ENCODE assay signal across 8 cellular contexts in the genomic region with DNA sequence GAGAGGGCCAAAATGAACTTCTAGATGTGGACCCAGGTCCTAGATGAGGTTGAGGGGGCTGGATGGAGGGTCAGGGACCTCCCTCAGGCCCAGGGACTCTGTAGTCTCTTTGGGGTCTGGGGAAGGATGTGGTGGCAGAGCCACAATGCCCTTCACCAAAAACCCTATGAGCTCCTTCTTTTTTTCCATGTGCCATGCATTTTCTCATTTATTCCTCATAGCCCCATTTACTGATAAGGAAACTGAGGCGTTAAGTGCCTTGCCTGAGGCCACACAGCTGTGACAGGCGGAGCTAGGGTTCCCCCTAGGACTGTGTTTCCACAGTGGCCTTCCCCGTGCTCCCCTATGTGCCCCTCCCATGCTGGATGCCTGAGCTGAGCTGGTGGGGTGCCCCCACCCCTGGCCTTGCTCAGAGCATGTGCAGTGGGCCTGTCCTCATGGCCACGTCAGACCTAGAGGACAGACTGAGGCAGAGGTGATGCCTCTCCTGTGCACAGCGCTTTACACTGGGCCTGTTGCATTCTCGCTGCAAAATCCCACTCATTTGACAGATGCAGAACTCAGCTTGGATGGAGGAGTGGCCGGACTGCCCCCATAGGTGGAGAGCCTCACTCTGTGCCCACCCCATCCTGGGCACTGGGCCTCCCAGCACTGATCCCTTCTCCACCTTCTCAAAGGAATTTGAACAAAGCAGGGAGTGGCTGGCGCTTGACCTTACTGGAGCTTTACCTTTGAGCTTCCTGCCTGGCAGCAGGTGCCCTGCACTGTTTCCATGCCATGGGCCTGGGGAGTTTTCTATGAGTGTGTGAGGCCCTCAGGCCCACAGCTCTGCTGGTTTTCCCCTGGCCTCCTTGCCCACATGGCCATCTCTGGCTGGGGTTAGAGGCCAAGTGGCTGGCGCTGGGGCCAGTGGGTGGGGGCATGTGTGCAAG. TPM values are rescaled to one million over a fixed set of nuclear protein-coding genes. Genes with fewer than 3 reads are reported as not detected.
A peak's percentile ranks its signal among the peaks of the same experiment; 100 is the strongest.
DNase-seq lines count a peak whose midpoint lies in the region; ATAC-seq and TF ChIP-seq lines count a peak whose summit lies in the region.

No MANE protein-coding gene starts in this region.

- whole genome bisulfite sequencing in right lobe of liver (ENCODE audit: insufficient coverage, low coverage, low lambda C conversion rate, missing lambda C conversion rate) = 7% methylated on average over 4 of the region's 9 CpGs

- no peaks in the 10 kb centered on the region for H3K36me3 ChIP-seq in right atrium auricular region
- no peaks in the 10 kb centered on the region for H3K36me3 ChIP-seq in right lobe of liver

- no peak for TF ChIP-seq POLR2A in right lobe of liver (IDR thresholded peaks at IDR 0.05)

- intact Hi-C loops in cardiac septum (cut with DNase I) = loop anchor here (2.0 to 5.0 kb wide), 4 partner anchors 90 to 244 kb away; partner anchors contain the start of genes DHRS7B, KCNJ12 and USP22
- intact Hi-C loops in right lobe of liver (cut with DNase I) = no loop called here

- H3K4me3 ChIP-seq in right atrium auricular region (peak overlapping the region; percentile 28 to 94), right lobe of liver (peak overlapping the region; percentile 81 to 98 (median 82))

- H3K4me1 Mint-ChIP-seq in activated naive CD8-positive, alpha-beta T cell treated with anti-CD3 and anti-CD28 coated beads, Interleukin-2, amount 10 ng/mL, durations not matched to agents 7 days and 5 days = peaks cover 30% of the 10 kb centered on the region

- H3K9me3 ChIP-seq in right atrium auricular region (no peaks in the 10 kb centered on the region), right lobe of liver (no peaks in the 10 kb centered on the region)

- H3K4me1 ChIP-seq in right atrium auricular region (peaks cover 0 to 84% of the 10 kb centered on the region in 2 donors), right lobe of liver (peaks cover 0 to 47% (median 17%) of the 10 kb centered on the region in 4 donors)

- H3K9me3 Mint-ChIP-seq in activated naive CD8-positive, alpha-beta T cell treated with anti-CD3 and anti-CD28 coated beads, Interleukin-2, amount 10 ng/mL, durations not matched to agents 7 days and 5 days = no peaks in the 10 kb centered on the region

- H3K27me3 Mint-ChIP-seq in activated naive CD8-positive, alpha-beta T cell treated with anti-CD3 and anti-CD28 coated beads, Interleukin-2, amount 10 ng/mL, durations not matched to agents 7 days and 5 days = no peaks in the 10 kb centered on the region

- peaks cover 2% of the 10 kb centered on the region for H3K36me3 Mint-ChIP-seq in activated naive CD8-positive, alpha-beta T cell treated with anti-CD3 and anti-CD28 coated beads, Interleukin-2, amount 10 ng/mL, durations not matched to agents 7 days and 5 days

- peak overlapping the region; percentile 97 for H3K4me3 Mint-ChIP-seq in activated naive CD8-positive, alpha-beta T cell treated with anti-CD3 and anti-CD28 coated beads, Interleukin-2, amount 10 ng/mL, durations not matched to agents 7 days and 5 days

- POLR2A ChIA-PET in activated naive CD8-positive, alpha-beta T cell treated with anti-CD3 and anti-CD28 coated beads, Interleukin-2, amount 10 ng/mL, durations not matched to agents 7 days and 5 days (lab: Charles Lee) = interaction anchor here (0.8 to 2.8 kb wide), 5 partner anchors 11 to 160 kb away, joined by 3 to 15 read pairs (median 5); partner anchors contain the start of gene DHRS7B

- in situ Hi-C loops in KBM-7 (cut with MboI; ENCODE audit: low pct_unique_long_range_greater_than_20kb, low sequenced_read_pairs) = no loop called here

- H3K27ac ChIP-seq in right atrium auricular region = peak overlapping the region; percentile 95 to 97
- H3K27ac ChIP-seq in right lobe of liver = peak overlapping the region; percentile 93 to 99 (median 96)
- peak overlapping the region; percentile 79 for H3K27ac ChIP-seq in temporal lobe (ENCODE audit: low read depth, low read length)

- no peaks in the 10 kb centered on the region for H3K27me3 ChIP-seq in right atrium auricular region
- H3K27me3 ChIP-seq in right lobe of liver = no peaks in the 10 kb centered on the region

- H3K27ac Mint-ChIP-seq in activated naive CD8-positive, alpha-beta T cell treated with anti-CD3 and anti-CD28 coated beads, Interleukin-2, amount 10 ng/mL, durations not matched to agents 7 days and 5 days = peak overlapping the region; percentile 92

- DNase-seq in right atrium auricular region (ENCODE audit: low spot score) (no peak), cardiac septum (ENCODE audit: low spot score) (no peak), right lobe of liver (peak in 1 of 3 donors; percentile 31), NCI-H1105 treated with DMSO at 0.1 percent for 48 hours (lab: John Stamatoyannopoulos, UW) (no peak), KBM-7 (no peak), C1 segment of cervical spinal cord (lab: John Stamatoyannopoulos, UW) (no peak)
- DNase-seq in activated naive CD8-positive, alpha-beta T cell treated with anti-CD3 and anti-CD28 coated beads, Interleukin-2, amount 10 ng/mL, durations not matched to agents 7 days and 5 days = no peak

- TF ChIP-seq CTCF in right atrium auricular region (IDR thresholded peaks at IDR 0.05) (no peak), right lobe of liver (IDR thresholded peaks at IDR 0.05) (no peak)

- no peak for ATAC-seq in activated naive CD8-positive, alpha-beta T cell treated with anti-CD3 and anti-CD28 coated beads, Interleukin-2, amount 10 ng/mL, durations not matched to agents 7 days and 5 days (ENCODE audit: low read depth)
- peak in 1 of 4 donors; percentile 0 for ATAC-seq in right lobe of liver

RNA-seq across cellular contexts. Expression of gene MAP2K3, which starts 2.5 kb away (rescaled TPM):
- 10 to 100 TPM; 37.8 to 43.8 TPM for total RNA-seq in right atrium auricular region
- total RNA-seq in cardiac septum = 70.5 TPM
- 10 to 100 TPM; 53.6 to 56.8 TPM for total RNA-seq in activated naive CD8-positive, alpha-beta T cell treated with anti-CD3 and anti-CD28 coated beads, Interleukin-2, amount 10 ng/mL, durations not matched to agents 7 days and 5 days
- total RNA-seq in right lobe of liver = 10 to 100 TPM; 22.6 to 80.7 (median 60.7) TPM
- 3.7 TPM for total RNA-seq in temporal lobe

RNA-seq across cellular contexts. Expression of gene NATD1, which starts 33.8 kb away (rescaled TPM):
- total RNA-seq in right atrium auricular region (10 to 100 TPM; 15.4 to 17.0 TPM), cardiac septum (14.4 TPM), right lobe of liver (1 to 10 TPM; 3.3 to 5.5 (median 4.7) TPM), temporal lobe (3.0 TPM)
- total RNA-seq in activated naive CD8-positive, alpha-beta T cell treated with anti-CD3 and anti-CD28 coated beads, Interleukin-2, amount 10 ng/mL, durations not matched to agents 7 days and 5 days = 1 to 10 TPM; 5.4 to 5.7 TPM
